11 cellular contexts compared by ENCODE assay signal in genomic region chr11:117201516-117201866, GRCh38. TPM values are rescaled to one million over a fixed set of nuclear protein-coding genes. Genes with fewer than 3 reads are reported as not detected.
A peak's percentile ranks its signal among the peaks of the same experiment; 100 is the strongest.
DNase-seq lines count a peak whose midpoint lies in the region; ATAC-seq and TF ChIP-seq lines count a peak whose summit lies in the region.
"Had no signal": no experiment of that assay in that cellular context is flagged by ENCODE, and none has a peak within 500 bp of the region (broad histone marks: within the 10 kb centered on the region; RNA-seq: fewer than 3 reads in every experiment).

No MANE protein-coding gene starts in this region.

- H3K27me3 ChIP-seq in HUES64 (ENCODE audit: insufficient read depth, low read length) (no peaks in the 10 kb centered on the region), duodenal mucosa (ENCODE audit: control insufficient read depth in 1 of 2, insufficient read depth in 2 of 2, low read length in 2 of 2) (no peaks in the 10 kb centered on the region), mesendoderm (ENCODE audit: insufficient read depth, low read length, poor library complexity) (no peaks in the 10 kb centered on the region), thyroid gland (no peaks in the 10 kb centered on the region)

- peaks cover 45% of the 10 kb centered on the region for H3K79me2 ChIP-seq in mesendoderm (ENCODE audit: control insufficient read depth, insufficient read depth, low read length)

- no peak overlapping the region for H3K18ac ChIP-seq in mesendoderm (ENCODE audit: low read length)

- ATAC-seq in HG02623 (IDR thresholded peaks at IDR 0.05; ENCODE audit: unreplicated experiment): no peak
- ATAC-seq: K562 had no signal

- peaks cover 38% of the 10 kb centered on the region for H3K36me3 ChIP-seq in HUES64 (ENCODE audit: insufficient read depth, low read length)
- H3K36me3 ChIP-seq in duodenal mucosa (ENCODE audit: control insufficient read depth in 1 of 2, insufficient read depth in 2 of 2, low read length in 2 of 2): peaks cover 8 to 31% of the 10 kb centered on the region in 2 donors
- peaks cover 2% of the 10 kb centered on the region for H3K36me3 ChIP-seq in mesendoderm (ENCODE audit: control insufficient read depth, insufficient read depth, low read length)
- H3K36me3 ChIP-seq in thyroid gland: peaks cover 5 to 7% of the 10 kb centered on the region in 2 donors

- no peak overlapping the region for H2BK120ac ChIP-seq in mesendoderm (ENCODE audit: low read depth, low read length)

- H3K4ac ChIP-seq in mesendoderm (ENCODE audit: low read depth, low read length): no peak overlapping the region

- no peak overlapping the region for H4K8ac ChIP-seq in mesendoderm (ENCODE audit: low read depth, low read length)

- H3K56ac ChIP-seq in mesendoderm (ENCODE audit: low read length): peak overlapping the region; percentile 78

- H3K4me1 ChIP-seq in HUES64 (ENCODE audit: insufficient read depth, low read length) (peaks cover 21% of the 10 kb centered on the region), duodenal mucosa (ENCODE audit: control insufficient read depth in 1 of 2, insufficient read depth in 2 of 2, low read length in 2 of 2) (peaks cover 6 to 12% of the 10 kb centered on the region in 2 donors), mesendoderm (ENCODE audit: control insufficient read depth, low read depth, low read length) (peaks cover 14% of the 10 kb centered on the region), thyroid gland (peaks cover 24 to 63% of the 10 kb centered on the region in 2 donors)

- no peak overlapping the region for H2BK15ac ChIP-seq in mesendoderm (replicated peaks; ENCODE audit: low read depth)

- peaks cover 3% of the 10 kb centered on the region for H3K79me1 ChIP-seq in mesendoderm (ENCODE audit: low read length)

- H3K27ac ChIP-seq in HUES64 (ENCODE audit: low read depth, low read length) (no peak overlapping the region), duodenal mucosa (ENCODE audit: low read depth, low read length) (peak overlapping the region; percentile 13), mesendoderm (ENCODE audit: low read depth, low read length) (no peak overlapping the region), thyroid gland (peak overlapping the region; percentile 57 to 81 (median 71))

- no peak overlapping the region for H4K5ac ChIP-seq in mesendoderm (ENCODE audit: low read length)

- H3K4me3 ChIP-seq in HUES64 (ENCODE audit: low read length) (peak overlapping the region; percentile 54), duodenal mucosa (ENCODE audit: low read depth in 1 of 2, low read length in 2 of 2) (peak overlapping the region; percentile 40), mesendoderm (ENCODE audit: low read length) (no peak overlapping the region), thyroid gland (replicated peaks in 1 of 3) (peak overlapping the region in 1 of 3 donors; percentile 30)
- H3K4me3 ChIP-seq: K562 had no signal

- TF ChIP-seq POLR2A in thyroid gland (IDR thresholded peaks at IDR 0.05): no peak

- H3K23ac ChIP-seq in mesendoderm (ENCODE audit: low read length): no peak overlapping the region

- DNase-seq in mesendoderm (peak; percentile 11), thyroid gland (peak in 1 of 2 donors; percentile 48), nucleus accumbens (lab: John Stamatoyannopoulos, UW) (no peak)
- DNase-seq in activated CD4-positive, CD25-positive, alpha-beta regulatory T cell treated with anti-CD3 and anti-CD28 coated beads, Interleukin-2, amount 50 U/mL, for 72 hours: no peak
- DNase-seq: activated CD8-positive, alpha-beta memory T cell treated with anti-CD3 and anti-CD28 coated beads for 24 hours; NCI-H187 treated with DMSO at 0.1 percent for 48 hours; T-helper 1 cell had no signal

- no peak overlapping the region for H2BK5ac ChIP-seq in mesendoderm (ENCODE audit: low read length)

- H2AK5ac ChIP-seq in mesendoderm (ENCODE audit: low read length): no peak overlapping the region

- TF ChIP-seq CTCF in thyroid gland (IDR thresholded peaks at IDR 0.05): no peak

- H3K4me2 ChIP-seq in mesendoderm (ENCODE audit: low read length): no peak overlapping the region

- 67% methylated on average over 9 of the region's 9 CpGs for WGBS in HUES64
- no CpG with 5 or more reads among the region's 9 CpGs for WGBS in mesendoderm (ENCODE audit: extremely low coverage, insufficient coverage, low lambda C conversion rate)
- WGBS in thyroid gland, 2 donors: 37 to 39% methylated on average over 6 to 8 of the region's 9 CpGs

- H3K9ac ChIP-seq in HUES64 (ENCODE audit: low read depth, low read length) (peak overlapping the region; percentile 83; the same call in 1 of the 2 replicates), duodenal mucosa (ENCODE audit: low read depth in 1 of 2, low read length in 2 of 2) (peak overlapping the region in 1 of 2 donors; percentile 61), mesendoderm (ENCODE audit: low read length) (peak overlapping the region; percentile 63)

- intact Hi-C loops in thyroid gland (cut with DNase I): no loop called here

- H3K9me3 ChIP-seq in HUES64 (ENCODE audit: insufficient read depth, low read depth, low read length) (no peaks in the 10 kb centered on the region), duodenal mucosa (ENCODE audit: control insufficient read depth in 1 of 2, low read length in 2 of 2) (no peaks in the 10 kb centered on the region), thyroid gland (no peaks in the 10 kb centered on the region)

RNA-seq across cellular contexts. Expression of gene TAGLN, which starts 2.3 kb away (rescaled TPM):
- 181 TPM for polyA plus RNA-seq in HUES64 (2013, experiment 1 of 2)
- 168 TPM for polyA plus RNA-seq in HUES64 (2013, experiment 2 of 2)
- polyA plus RNA-seq in mesendoderm (2013, experiment 1 of 2): 928 TPM
- 989 TPM for polyA plus RNA-seq in mesendoderm (2013, experiment 2 of 2)
- 100 to 1,000 TPM; 155 to 407 (median 229) TPM for total RNA-seq in thyroid gland

RNA-seq across cellular contexts. Expression of gene SIDT2, which starts 22.9 kb away (rescaled TPM):
- 8.8 TPM for polyA plus RNA-seq in HUES64 (2013, experiment 1 of 2)
- polyA plus RNA-seq in HUES64 (2013, experiment 2 of 2): 10.9 TPM
- 9.6 TPM for polyA plus RNA-seq in mesendoderm (2013, experiment 1 of 2)
- 8.7 TPM for polyA plus RNA-seq in mesendoderm (2013, experiment 2 of 2)
- total RNA-seq in thyroid gland: 10 to 100 TPM; 31.8 to 54.5 (median 42.3) TPM

RNA-seq across cellular contexts. Expression of gene PCSK7, which starts 30.4 kb away (rescaled TPM):
- 18.9 TPM for polyA plus RNA-seq in HUES64 (2013, experiment 1 of 2)
- polyA plus RNA-seq in HUES64 (2013, experiment 2 of 2): 18.6 TPM
- 15.6 TPM for polyA plus RNA-seq in mesendoderm (2013, experiment 1 of 2)
- 15.8 TPM for polyA plus RNA-seq in mesendoderm (2013, experiment 2 of 2)
- 10 to 100 TPM; 36.1 to 61.1 (median 47.5) TPM for total RNA-seq in thyroid gland

RNA-seq across cellular contexts. Expression of gene RNF214, which starts 31.0 kb away (rescaled TPM):
- 27.3 TPM for polyA plus RNA-seq in HUES64 (2013, experiment 1 of 2)
- 22.9 TPM for polyA plus RNA-seq in HUES64 (2013, experiment 2 of 2)
- polyA plus RNA-seq in mesendoderm (2013, experiment 1 of 2): 16.9 TPM
- polyA plus RNA-seq in mesendoderm (2013, experiment 2 of 2): 16.0 TPM
- total RNA-seq in thyroid gland: 10 to 100 TPM; 17.4 to 22.8 (median 20.0) TPM

RNA-seq across cellular contexts. Expression of gene PAFAH1B2, which starts 57.4 kb away (rescaled TPM):
- 73.1 TPM for polyA plus RNA-seq in HUES64 (2013, experiment 1 of 2)
- 76.4 TPM for polyA plus RNA-seq in HUES64 (2013, experiment 2 of 2)
- 76.1 TPM for polyA plus RNA-seq in mesendoderm (2013, experiment 1 of 2)
- polyA plus RNA-seq in mesendoderm (2013, experiment 2 of 2): 73.8 TPM
- 100 to 1,000 TPM; 107 to 128 (median 118) TPM for total RNA-seq in thyroid gland

Comparison
In these comparisons a context has a peak if more than half of its experiments do, and no peak if none do; other contexts are left out.
1. H3K27ac ChIP-seq: peak in duodenal mucosa (single experiment) and thyroid gland (3 of 3); none in HUES64 (single experiment) and mesendoderm (single experiment).